ENCODE assay signal across 13 cellular contexts in the genomic region with DNA sequence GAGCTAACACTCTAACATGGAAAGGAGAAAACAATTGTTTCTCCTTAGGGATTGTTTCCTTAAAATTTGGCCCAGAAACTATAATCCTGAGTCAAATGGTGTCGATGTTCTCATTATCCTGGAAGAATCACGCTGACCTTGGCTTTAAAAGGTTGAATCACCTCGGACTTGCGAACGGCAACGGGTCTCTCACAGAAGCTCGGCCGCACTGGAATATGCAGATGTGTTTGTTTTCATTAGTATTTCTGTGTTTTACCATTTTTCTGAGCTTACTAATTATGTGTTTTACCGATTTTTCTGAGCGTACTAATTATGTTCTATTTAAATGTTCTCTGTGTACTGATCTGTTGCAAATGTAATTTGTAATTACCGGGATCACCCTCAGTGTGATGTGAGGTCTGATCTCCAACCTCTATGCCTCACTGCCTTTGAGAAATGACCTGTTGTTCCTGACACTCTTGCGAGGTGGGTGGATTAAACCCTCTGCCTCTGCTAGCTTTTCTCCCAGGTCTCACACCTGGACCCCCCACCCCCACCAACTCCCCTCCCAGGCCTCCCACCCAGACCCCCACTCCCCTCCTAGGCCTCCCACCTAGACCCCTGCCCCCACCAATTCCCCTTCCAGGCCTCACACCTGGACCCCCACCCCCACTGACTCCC. TPM values are rescaled to one million over a fixed set of nuclear protein-coding genes. Genes with fewer than 3 reads are reported as not detected.
DNase-seq lines count a peak whose midpoint lies in the region; ATAC-seq and TF ChIP-seq lines count a peak whose summit lies in the region.
"Had no signal": no experiment of that assay in that cellular context is flagged by ENCODE, and none has a peak within 500 bp of the region (broad histone marks: within the 10 kb centered on the region; RNA-seq: fewer than 3 reads in every experiment).

No MANE protein-coding gene starts in this region.

- ATAC-seq in WTC11 = peak; percentile 53
- no peak for ATAC-seq in GM18511 (IDR thresholded peaks at IDR 0.05; ENCODE audit: unreplicated experiment)
- no peak for ATAC-seq in HG02588 (IDR thresholded peaks at IDR 0.05; ENCODE audit: unreplicated experiment)

- H3K9me3 ChIP-seq in adrenal gland (replicated peaks in 1 of 3) = no peaks in the 10 kb centered on the region
- H3K9me3 ChIP-seq: thyroid gland had no signal

- POLR2A ChIA-PET in WTC11 (lab: Charles Lee) = interaction anchor here (1.3 kb wide), 1 partner anchor 88 kb away, joined by 6 read pairs; no protein-coding TSS in a partner anchor

- peak overlapping the region; percentile 95 for H3K27ac Mint-ChIP-seq in WTC11
- H3K27ac Mint-ChIP-seq: activated CD4-positive, alpha-beta memory T cell treated with anti-CD3 and anti-CD28 coated beads, Interleukin-2, amount 10 ng/mL, durations not matched to agents 7 days and 5 days had no signal

- TF ChIP-seq CTCF in WTC11 (IDR thresholded peaks at IDR 0.05) = no peak
- no peak for TF ChIP-seq CTCF in adrenal gland (IDR thresholded peaks at IDR 0.05)

- WGBS in adrenal gland, 4 donors = 62 to 74% (median 64%) methylated on average over 12 of the region's 12 CpGs

- peaks cover 7% of the 10 kb centered on the region for H3K4me1 Mint-ChIP-seq in WTC11
- H3K4me1 Mint-ChIP-seq: activated CD4-positive, alpha-beta memory T cell treated with anti-CD3 and anti-CD28 coated beads, Interleukin-2, amount 10 ng/mL, durations not matched to agents 7 days and 5 days had no signal

- no peaks in the 10 kb centered on the region for H3K36me3 Mint-ChIP-seq in WTC11

- TF ChIP-seq RAD21 in Ishikawa (IDR thresholded peaks at IDR 0.05; ENCODE audit: low read depth) = no peak

- no peaks in the 10 kb centered on the region for H3K9me3 Mint-ChIP-seq in WTC11
- H3K9me3 Mint-ChIP-seq: activated CD4-positive, alpha-beta memory T cell treated with anti-CD3 and anti-CD28 coated beads, Interleukin-2, amount 10 ng/mL, durations not matched to agents 7 days and 5 days had no signal

- H3K4me3 ChIP-seq in adrenal gland = no peak overlapping the region
- H3K4me3 ChIP-seq: thyroid gland had no signal

- H3K36me3 ChIP-seq in adrenal gland (replicated peaks in 1 of 2) = no peaks in the 10 kb centered on the region
- H3K36me3 ChIP-seq: thyroid gland had no signal

- no peaks in the 10 kb centered on the region for H3K4me1 ChIP-seq in adrenal gland (replicated peaks in 1 of 2)
- H3K4me1 ChIP-seq: thyroid gland had no signal

- CTCF ChIA-PET in WTC11 (lab: Charles Lee) = interaction anchor here (1.0 kb wide), 1 partner anchor 195 kb away, joined by 3 read pairs; no protein-coding TSS in a partner anchor

- no peak for TF ChIP-seq POLR2A in adrenal gland (IDR thresholded peaks at IDR 0.05)

- H3K27me3 Mint-ChIP-seq in WTC11 (ENCODE audit: low read depth) = peaks cover 4% of the 10 kb centered on the region
- H3K27me3 Mint-ChIP-seq: activated CD4-positive, alpha-beta memory T cell treated with anti-CD3 and anti-CD28 coated beads, Interleukin-2, amount 10 ng/mL, durations not matched to agents 7 days and 5 days had no signal

- H3K4me3 Mint-ChIP-seq in WTC11 = no peak overlapping the region
- H3K4me3 Mint-ChIP-seq: activated CD4-positive, alpha-beta memory T cell treated with anti-CD3 and anti-CD28 coated beads, Interleukin-2, amount 10 ng/mL, durations not matched to agents 7 days and 5 days had no signal

- no peaks in the 10 kb centered on the region for H3K27me3 ChIP-seq in adrenal gland
- H3K27me3 ChIP-seq: thyroid gland had no signal

- H3K27ac ChIP-seq in adrenal gland = no peak overlapping the region
- H3K27ac ChIP-seq: thyroid gland had no signal

- no peak for TF ChIP-seq EP300 in Ishikawa (IDR thresholded peaks at IDR 0.05; ENCODE audit: borderline replicate concordance)

- intact Hi-C loops in posterior vena cava (cut with DNase I) (no loop called here), adrenal gland (cut with DNase I) (no loop called here)

- peak; percentile 41 for DNase-seq in NCI-H146 (lab: John Stamatoyannopoulos, UW)
- DNase-seq in NCI-H146 treated with DMSO at 0.1 percent for 48 hours (lab: John Stamatoyannopoulos, UW; ENCODE audit: unreplicated experiment) = no peak
- DNase-seq in WTC11 (ENCODE audit: low spot score) = no peak
- peak; percentile 51 for DNase-seq in posterior vena cava (ENCODE audit: low spot score)
- DNase-seq in adrenal gland = no peak
- DNase-seq: activated CD4-positive, alpha-beta memory T cell treated with anti-CD3 and anti-CD28 coated beads, Interleukin-2, amount 10 ng/mL, durations not matched to agents 7 days and 5 days; activated naive CD4-positive, alpha-beta T cell; cerebellar nuclear complex; T-helper 1 cell; thyroid gland had no signal

TF ChIP-seq in Ishikawa, 13 proteins besides CTCF, POLR2A, EP300 and RAD21:
- TF ChIP-seq MAX (IDR thresholded peaks at IDR 0.05) (no peak), ZBTB7A (IDR thresholded peaks at IDR 0.05; ENCODE audit: low read depth) (0 out of 2 replicates have a peak, but pooled peaks have one; percentile 35)
TF ChIP-seq in Ishikawa: peak in this region for 1.

TF ChIP-seq in WTC11, 78 proteins besides CTCF, POLR2A, EP300 and RAD21:
- TF ChIP-seq NFATC4 (CRISPR knock-in tag; IDR thresholded peaks at IDR 0.05) = no peak
- TF ChIP-seq AR (CRISPR knock-in tag; IDR thresholded peaks at IDR 0.05) = no peak
- no peak for TF ChIP-seq MAX (CRISPR knock-in tag; IDR thresholded peaks at IDR 0.05)
- TF ChIP-seq, protein P1, sequence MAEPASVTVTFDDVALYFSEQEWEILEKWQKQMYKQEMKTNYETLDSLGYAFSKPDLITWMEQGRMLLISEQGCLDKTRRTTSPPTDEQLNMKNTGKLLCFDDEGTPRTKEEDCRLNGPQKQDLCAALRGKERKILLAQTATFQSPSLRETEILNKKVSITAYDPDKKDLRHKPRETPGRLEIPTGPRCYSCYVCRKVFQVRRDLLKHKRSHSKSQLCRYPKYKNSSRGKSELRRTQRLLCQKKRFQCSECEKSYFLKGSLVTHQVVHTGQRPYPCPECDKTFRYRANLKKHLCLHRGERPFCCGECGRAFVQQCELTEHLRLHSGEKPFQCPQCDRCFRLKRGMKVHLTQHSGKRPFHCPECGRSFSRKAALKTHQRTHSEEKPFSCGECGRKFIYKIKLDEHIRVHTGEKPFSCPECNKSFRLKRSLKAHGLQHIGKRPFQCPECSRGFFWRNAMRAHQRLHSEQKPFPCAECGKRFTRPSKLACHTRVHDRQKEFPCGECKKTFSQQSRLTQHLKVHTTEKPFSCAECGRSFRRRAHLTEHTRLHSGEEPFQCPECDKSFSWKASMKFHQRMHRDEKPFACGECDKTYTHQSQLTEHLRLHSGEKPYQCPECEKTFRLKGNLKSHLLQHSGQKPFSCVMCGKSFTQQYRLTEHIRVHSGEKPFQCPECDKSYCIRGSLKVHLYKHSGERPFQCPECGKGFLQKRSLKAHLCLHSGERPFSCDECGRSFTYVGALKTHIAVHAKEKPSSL (CRISPR knock-in tag; conservative IDR thresholded peaks at IDR 0.05) = no peak
- TF ChIP-seq SP1 (CRISPR knock-in tag; conservative IDR thresholded peaks at IDR 0.05) = no peak
- no peak for TF ChIP-seq ELF4 (CRISPR knock-in tag; IDR thresholded peaks at IDR 0.05; ENCODE audit: low read depth)
- TF ChIP-seq EMX1 (CRISPR knock-in tag; IDR thresholded peaks at IDR 0.05) = no peak
- no peak for TF ChIP-seq ZNF232 (CRISPR knock-in tag; IDR thresholded peaks at IDR 0.05)
- TF ChIP-seq IRF2 (CRISPR knock-in tag; IDR thresholded peaks at IDR 0.05; ENCODE audit: borderline replicate concordance, low read depth) = no peak
TF ChIP-seq in WTC11: peak in this region for 0.

RNA-seq across cellular contexts. Expression of gene BRSK2, which starts 38.3 kb away (rescaled TPM):
- total RNA-seq in WTC11 (2021) (22.1 to 34.5 TPM (median 26.2 TPM) in 3 replicates), posterior vena cava (1 to 10 TPM in 1 of 2 donors, under 1 TPM in 1; 0.81 to 1.0 TPM), adrenal gland (10 to 100 TPM in 1 of 8 donors, 1 to 10 TPM in 3, under 1 TPM in 3, not detected in 1; 0.18 to 10.7 (median 1.1) TPM)
- 10 to 100 TPM in 1 of 3 donors, 1 to 10 TPM in 2; 2.0 to 24.5 (median 5.3) TPM for polyA plus RNA-seq in adrenal gland

RNA-seq across cellular contexts. Expression of gene TOLLIP, which starts 42.0 kb away (rescaled TPM):
- 25.8 to 32.3 TPM (median 31.6 TPM) in 3 replicates for total RNA-seq in WTC11 (2021)
- 10 to 100 TPM; 44.1 to 46.4 TPM for total RNA-seq in posterior vena cava
- total RNA-seq in adrenal gland = 10 to 100 TPM; 62.2 to 84.1 (median 72.0) TPM
- 10 to 100 TPM; 21.7 to 35.2 (median 23.2) TPM for polyA plus RNA-seq in adrenal gland

Comparison
In these comparisons a context has a peak if more than half of its experiments do, and no peak if none do; other contexts are left out.
1. DNase-seq: peak in NCI-H146 (single experiment) and posterior vena cava (single experiment); none in NCI-H146 treated with DMSO at 0.1 percent for 48 hours (single experiment), WTC11 (single experiment) and adrenal gland (0 of 7).